8 cellular contexts compared by ENCODE assay signal in genomic region chr9:127778280-127779135, GRCh38. TPM values are rescaled to one million over a fixed set of nuclear protein-coding genes. Genes with fewer than 3 reads are reported as not detected.
A peak's percentile ranks its signal among the peaks of the same experiment; 100 is the strongest.
DNase-seq lines count a peak whose midpoint lies in the region; ATAC-seq and TF ChIP-seq lines count a peak whose summit lies in the region.

TSS of gene SH2D3C (minus strand) at chr9:127778666. CDS start at chr9:127778627, 39 bp downstream.

- peak within 1 kb of the TSS; percentile 99 to 100 for H3K4me3 Mint-ChIP-seq in CD14-positive monocyte

- peaks cover 39% of the 10 kb centered on the region for H3K79me2 ChIP-seq in OCI-LY3 (ENCODE audit: low read length)

- H3K36me3 Mint-ChIP-seq in CD14-positive monocyte = peaks cover 13 to 32% of the 10 kb centered on the region in 2 donors

- TF ChIP-seq POLR2A in prostate gland (IDR thresholded peaks at IDR 0.05) = no peak

- H3K27ac ChIP-seq in OCI-LY3 (ENCODE audit: low read length) (peak within 1 kb of the TSS; percentile 98), ascending aorta (no peak within 1 kb of the TSS), muscle layer of duodenum (ENCODE audit: low read length) (peak within 1 kb of the TSS; percentile 43), prostate gland (no peak within 1 kb of the TSS)

- H3K27me3 ChIP-seq in OCI-LY3 (ENCODE audit: low read depth, low read length) (no peaks in the 10 kb centered on the region), ascending aorta (no peaks in the 10 kb centered on the region), muscle layer of duodenum (ENCODE audit: low read depth, low read length) (no peaks in the 10 kb centered on the region), prostate gland (replicated peaks; ENCODE audit: insufficient read depth) (no peaks in the 10 kb centered on the region)

- H4K20me1 ChIP-seq in OCI-LY3 (ENCODE audit: insufficient read depth, low read length) = peaks cover 16% of the 10 kb centered on the region

- 53% methylated on average over 13 of the region's 13 CpGs for WGBS in prostate gland

- TF ChIP-seq CTCF in CD14-positive monocyte (IDR thresholded peaks at IDR 0.05) (no peak), OCI-LY3 (IDR thresholded peaks at IDR 0.05; ENCODE audit: low read depth, low read length) (no peak), ascending aorta (IDR thresholded peaks at IDR 0.05) (no peak), prostate gland (IDR thresholded peaks at IDR 0.05) (no peak)

- no peak within 1 kb of the TSS for H2AFZ ChIP-seq in OCI-LY3 (ENCODE audit: low read depth, low read length)

- peaks cover 0 to 6% (median 0%) of the 10 kb centered on the region in 7 donors for H3K9me3 Mint-ChIP-seq in CD14-positive monocyte

- H3K9ac ChIP-seq in OCI-LY3 (ENCODE audit: low read length) = peak within 1 kb of the TSS; percentile 92

- H3K4me3 ChIP-seq in OCI-LY3 (ENCODE audit: low read length) = peak within 1 kb of the TSS; percentile 85
- peak within 1 kb of the TSS in 1 of 2 donors; percentile 27 for H3K4me3 ChIP-seq in ascending aorta
- H3K4me3 ChIP-seq in muscle layer of duodenum (ENCODE audit: low read depth in 1 of 2, low read length in 2 of 2) = peak within 1 kb of the TSS in 1 of 2 donors; percentile 32
- H3K4me3 ChIP-seq in prostate gland = no peak within 1 kb of the TSS

- peak; percentile 38 for ATAC-seq in GM21447 (IDR thresholded peaks at IDR 0.05; ENCODE audit: unreplicated experiment)

- intact Hi-C loops in CD14-positive monocyte (cut with micrococcal nuclease) = loop anchor here in 1 of 2 donors (5.0 kb wide), 1 partner anchor 139 kb away; the partner anchor contains the start of gene ST6GALNAC4
- intact Hi-C loops in ascending aorta (cut with DNase I) = no loop called here
- intact Hi-C loops in prostate gland (cut with DNase I) = no loop called here

- H3K4me1 Mint-ChIP-seq in CD14-positive monocyte = peaks cover 75% of the 10 kb centered on the region

- H3K9me3 ChIP-seq in OCI-LY3 (ENCODE audit: insufficient read depth, low read length) (no peaks in the 10 kb centered on the region), ascending aorta (no peaks in the 10 kb centered on the region), muscle layer of duodenum (ENCODE audit: control insufficient read depth in 1 of 2, low read length in 2 of 2) (no peaks in the 10 kb centered on the region), prostate gland (no peaks in the 10 kb centered on the region)

- DNase-seq in CD14-positive monocyte (ENCODE audit: low spot score) (peak; percentile 85), ascending aorta (ENCODE audit: low spot score in 2 of 2) (no peak), amniotic stem cell (lab: John Stamatoyannopoulos, UW) (no peak), NCI-H1092 (lab: John Stamatoyannopoulos, UW) (no peak), prostate gland (ENCODE audit: low spot score) (no peak)

- H3K36me3 ChIP-seq in OCI-LY3 (replicated peaks; ENCODE audit: low read depth, low read length) (peaks cover 16% of the 10 kb centered on the region), ascending aorta (no peaks in the 10 kb centered on the region), muscle layer of duodenum (ENCODE audit: control insufficient read depth in 1 of 2, insufficient read depth in 2 of 2, low read length in 2 of 2) (no peaks in the 10 kb centered on the region), prostate gland (no peaks in the 10 kb centered on the region)

- H3K27ac Mint-ChIP-seq in CD14-positive monocyte = peak within 1 kb of the TSS; percentile 93 to 99 (median 98)

- H3K4me1 ChIP-seq in OCI-LY3 (ENCODE audit: low read length) (peaks cover 36% of the 10 kb centered on the region), ascending aorta (no peaks in the 10 kb centered on the region), muscle layer of duodenum (ENCODE audit: control insufficient read depth in 1 of 2, insufficient read depth in 2 of 2, low read length in 2 of 2) (peaks cover 0 to 14% of the 10 kb centered on the region in 2 donors), prostate gland (replicated peaks) (no peaks in the 10 kb centered on the region)

- H3K4me2 ChIP-seq in OCI-LY3 (ENCODE audit: low read length) = peak within 1 kb of the TSS; percentile 98

- peaks cover 0 to 7% (median 0%) of the 10 kb centered on the region in 3 donors for H3K27me3 Mint-ChIP-seq in CD14-positive monocyte (ENCODE audit: low read depth in 3 of 3)

RNA-seq across cellular contexts. Expression of gene SH2D3C, which starts in this region (rescaled TPM):
- polyA plus RNA-seq in CD14-positive monocyte = 10 to 100 TPM; 11.5 to 20.5 TPM
- total RNA-seq in ascending aorta (49.5 TPM), prostate gland (10 to 100 TPM in 1 of 2 donors, 1 to 10 TPM in 1; 5.5 to 11.4 TPM)

Comparison
In these comparisons a context has a peak if more than half of its experiments do, and no peak if none do; other contexts are left out.
1. H3K27ac ChIP-seq: peak in OCI-LY3 (single experiment) and muscle layer of duodenum (single experiment); none in ascending aorta (0 of 2) and prostate gland (0 of 2).